In genomic region chr7:33129806-33130153, GRCh38 we compare ENCODE assay signal across 1 cellular context.
TF ChIP-seq lines count a peak whose summit lies in the region.

No MANE protein-coding gene starts in this region.

TF ChIP-seq in IMR-90, 13 proteins besides CTCF, POLR2A, EP300 and RAD21:
- TF ChIP-seq FOS (IDR thresholded peaks at IDR 0.05; ENCODE audit: low read depth, low read length): no peak
